1 cellular context compared by ENCODE assay signal in the genomic region with DNA sequence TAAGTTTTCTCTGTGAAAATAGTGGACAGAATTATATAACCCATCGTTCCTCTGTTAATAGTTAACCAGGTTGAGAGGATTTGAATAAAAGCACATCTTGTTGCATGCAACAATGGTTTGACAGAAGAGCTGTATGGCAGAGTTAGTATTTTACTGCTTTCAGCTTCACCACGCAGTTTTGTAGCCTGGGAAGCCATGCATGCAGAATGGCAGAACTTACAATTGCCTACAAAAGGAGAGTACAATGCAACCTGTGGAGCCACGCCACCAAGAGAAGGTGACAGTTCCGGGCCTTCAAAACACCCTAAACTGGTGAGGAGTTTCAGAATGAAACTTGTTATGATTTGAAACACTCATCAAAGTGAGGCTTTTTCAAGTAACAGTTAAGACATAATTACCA.
TF ChIP-seq lines count a peak whose summit lies in the region.

No MANE protein-coding gene starts in this region.

TF ChIP-seq in GM12878, 131 proteins besides CTCF, POLR2A, EP300 and RAD21 (continued from another document):
- TF ChIP-seq ZNF217 (IDR thresholded peaks at IDR 0.05), result 0 out of 2 replicates have a peak, but pooled peaks have one; percentile 51
- no peak for TF ChIP-seq STAT3 (IDR thresholded peaks at IDR 0.05; ENCODE audit: low read depth, low read length)
- TF ChIP-seq SMAD5 (IDR thresholded peaks at IDR 0.05; ENCODE audit: low read depth), result no peak
- TF ChIP-seq PAX5 (IDR thresholded peaks at IDR 0.05; ENCODE audit: borderline replicate concordance, low read depth, low read length), result peak; percentile 68; the same call in 1 of the 2 replicates
- no peak for TF ChIP-seq RUNX3 (IDR thresholded peaks at IDR 0.05; ENCODE audit: low read length)
- peak; percentile 16 to 66; a peak in 2 of 4 replicates for TF ChIP-seq IKZF2 (IDR thresholded peaks at IDR 0.05)
